In the genomic region with DNA sequence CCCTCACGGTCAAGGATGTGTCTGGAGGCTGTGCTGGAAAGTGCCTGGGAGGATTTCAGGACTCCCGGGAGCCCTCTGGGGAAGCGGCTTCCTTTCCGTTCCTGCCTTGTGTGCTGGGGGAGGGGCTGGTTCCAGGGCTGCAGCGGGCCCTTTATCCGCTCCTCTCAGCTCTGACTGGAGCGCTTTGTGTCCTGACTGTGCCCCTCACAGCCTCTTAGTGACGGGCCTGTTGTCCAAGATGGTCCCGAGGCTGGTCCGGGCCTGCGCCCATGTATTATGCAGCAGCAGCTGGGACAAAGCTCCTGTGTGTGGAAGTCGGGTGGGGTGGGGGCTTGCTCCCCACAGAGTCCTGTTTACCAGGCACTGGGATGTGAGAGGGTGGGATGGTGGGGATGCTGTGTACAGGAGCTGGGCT, we compare ENCODE assay signal across 13 cellular contexts. TPM values are rescaled to one million over a fixed set of nuclear protein-coding genes. Genes with fewer than 3 reads are reported as not detected.
A peak's percentile ranks its signal among the peaks of the same experiment; 100 is the strongest.
DNase-seq lines count a peak whose midpoint lies in the region; TF ChIP-seq lines count a peak whose summit lies in the region.
"Had no signal": no experiment of that assay in that cellular context is flagged by ENCODE, and none has a peak within 500 bp of the region (broad histone marks: within the 10 kb centered on the region; RNA-seq: fewer than 3 reads in every experiment).

No MANE protein-coding gene starts in this region.

- H3K27me3 ChIP-seq in vagina: no peaks in the 10 kb centered on the region

- TF ChIP-seq CTCF in vagina (IDR thresholded peaks at IDR 0.05): no peak

- peaks cover 18% of the 10 kb centered on the region for H3K4me1 ChIP-seq in vagina

- no peaks in the 10 kb centered on the region for H3K9me3 Mint-ChIP-seq in activated naive CD4-positive, alpha-beta T cell treated with anti-CD3 and anti-CD28 coated beads, Interleukin-2, amount 10 ng/mL, durations not matched to agents 7 days and 5 days
- H3K9me3 Mint-ChIP-seq: activated naive CD8-positive, alpha-beta T cell treated with anti-CD3 and anti-CD28 coated beads, Interleukin-2, amount 10 ng/mL, durations not matched to agents 7 days and 5 days had no signal

- H3K4me3 Mint-ChIP-seq in activated naive CD4-positive, alpha-beta T cell treated with anti-CD3 and anti-CD28 coated beads, Interleukin-2, amount 10 ng/mL, durations not matched to agents 7 days and 5 days: no peak overlapping the region
- H3K4me3 Mint-ChIP-seq: activated CD4-positive, alpha-beta T cell treated with anti-CD3 and anti-CD28 coated beads for 36 hours; activated naive CD8-positive, alpha-beta T cell treated with anti-CD3 and anti-CD28 coated beads, Interleukin-2, amount 10 ng/mL, durations not matched to agents 7 days and 5 days had no signal

- no peak overlapping the region for H3K27ac Mint-ChIP-seq in activated naive CD4-positive, alpha-beta T cell treated with anti-CD3 and anti-CD28 coated beads, Interleukin-2, amount 10 ng/mL, durations not matched to agents 7 days and 5 days
- H3K27ac Mint-ChIP-seq: activated CD4-positive, alpha-beta T cell treated with anti-CD3 and anti-CD28 coated beads for 36 hours; activated naive CD8-positive, alpha-beta T cell treated with anti-CD3 and anti-CD28 coated beads, Interleukin-2, amount 10 ng/mL, durations not matched to agents 7 days and 5 days had no signal

- intact Hi-C loops in vagina (cut with DNase I): no loop called here

- no peaks in the 10 kb centered on the region for H3K9me3 ChIP-seq in vagina
- H3K9me3 ChIP-seq: esophagus squamous epithelium had no signal

- H3K27ac ChIP-seq in caudate nucleus (ENCODE audit: low read depth, low read length): peak overlapping the region; percentile 99
- no peak overlapping the region for H3K27ac ChIP-seq in vagina

- H3K4me1 Mint-ChIP-seq in activated naive CD4-positive, alpha-beta T cell treated with anti-CD3 and anti-CD28 coated beads, Interleukin-2, amount 10 ng/mL, durations not matched to agents 7 days and 5 days: no peaks in the 10 kb centered on the region
- H3K4me1 Mint-ChIP-seq: activated CD4-positive, alpha-beta T cell treated with anti-CD3 and anti-CD28 coated beads for 36 hours had no signal

- peak in 13 of 14 donors; percentile 66 to 98 (median 89) for DNase-seq in C1 segment of cervical spinal cord (lab: John Stamatoyannopoulos, UW)
- peak; percentile 45 to 99 (median 94) for DNase-seq in caudate nucleus (lab: John Stamatoyannopoulos, UW)
- DNase-seq in hippocampal formation (lab: John Stamatoyannopoulos, UW): peak; percentile 97
- DNase-seq in pons (ENCODE audit: low spot score): peak; percentile 99
- DNase-seq in vagina (ENCODE audit: extremely low spot score in 2 of 2): no peak
- DNase-seq in activated CD8-positive, alpha-beta memory T cell treated with anti-CD3 and anti-CD28 coated beads, Interleukin-2, amount 50 U/mL, for 48 hours: no peak
- DNase-seq in NCI-H128 (lab: John Stamatoyannopoulos, UW; ENCODE audit: unreplicated experiment): no peak
- DNase-seq in activated naive CD4-positive, alpha-beta T cell treated with anti-CD3 and anti-CD28 coated beads, Interleukin-2, amount 10 ng/mL, durations not matched to agents 7 days and 5 days: no peak
- DNase-seq: activated CD4-positive, alpha-beta T cell treated with anti-CD3 and anti-CD28 coated beads for 36 hours; activated naive CD8-positive, alpha-beta T cell treated with anti-CD3 and anti-CD28 coated beads, Interleukin-2, amount 10 ng/mL, durations not matched to agents 7 days and 5 days; esophagus squamous epithelium; NCI-H2029; stimulated activated CD4-positive, alpha-beta T cell treated with anti-CD3 and anti-CD28 coated beads, Interleukin-4, amount 100 ng/mL, for 4 hours had no signal

- H3K4me3 ChIP-seq in vagina: no peak overlapping the region
- H3K4me3 ChIP-seq: esophagus squamous epithelium had no signal

- CTCF ChIA-PET in activated naive CD4-positive, alpha-beta T cell treated with anti-CD3 and anti-CD28 coated beads, Interleukin-2, amount 10 ng/mL, durations not matched to agents 7 days and 5 days (lab: Charles Lee): no interaction called here

- H3K36me3 Mint-ChIP-seq in activated naive CD4-positive, alpha-beta T cell treated with anti-CD3 and anti-CD28 coated beads, Interleukin-2, amount 10 ng/mL, durations not matched to agents 7 days and 5 days: no peaks in the 10 kb centered on the region
- H3K36me3 Mint-ChIP-seq: activated naive CD8-positive, alpha-beta T cell treated with anti-CD3 and anti-CD28 coated beads, Interleukin-2, amount 10 ng/mL, durations not matched to agents 7 days and 5 days had no signal

- peaks cover 11% of the 10 kb centered on the region for H3K27me3 Mint-ChIP-seq in activated naive CD4-positive, alpha-beta T cell treated with anti-CD3 and anti-CD28 coated beads, Interleukin-2, amount 10 ng/mL, durations not matched to agents 7 days and 5 days

- no peak for TF ChIP-seq POLR2A in vagina (IDR thresholded peaks at IDR 0.05)

- H3K36me3 ChIP-seq in vagina: no peaks in the 10 kb centered on the region
- H3K36me3 ChIP-seq: esophagus squamous epithelium had no signal

RNA-seq across cellular contexts. Expression of a gene that starts 35.8 kb away (rescaled TPM):
- 4.7 TPM for total RNA-seq in vagina
- total RNA-seq: activated naive CD8-positive, alpha-beta T cell treated with anti-CD3 and anti-CD28 coated beads, Interleukin-2, amount 10 ng/mL, durations not matched to agents 7 days and 5 days had no signal

Comparison
In these comparisons a context has a peak if more than half of its experiments do, and no peak if none do; other contexts are left out.
1. DNase-seq: peak in C1 segment of cervical spinal cord (13 of 14), caudate nucleus (61 of 61), hippocampal formation (2 of 2) and pons (single experiment); none in vagina (0 of 2), activated CD8-positive, alpha-beta memory T cell treated with anti-CD3 and anti-CD28 coated beads, Interleukin-2, amount 50 U/mL, for 48 hours (single experiment), NCI-H128 (single experiment) and activated naive CD4-positive, alpha-beta T cell treated with anti-CD3 and anti-CD28 coated beads, Interleukin-2, amount 10 ng/mL, durations not matched to agents 7 days and 5 days (single experiment).